ENCODE assay signal across 23 cellular contexts in the genomic region with DNA sequence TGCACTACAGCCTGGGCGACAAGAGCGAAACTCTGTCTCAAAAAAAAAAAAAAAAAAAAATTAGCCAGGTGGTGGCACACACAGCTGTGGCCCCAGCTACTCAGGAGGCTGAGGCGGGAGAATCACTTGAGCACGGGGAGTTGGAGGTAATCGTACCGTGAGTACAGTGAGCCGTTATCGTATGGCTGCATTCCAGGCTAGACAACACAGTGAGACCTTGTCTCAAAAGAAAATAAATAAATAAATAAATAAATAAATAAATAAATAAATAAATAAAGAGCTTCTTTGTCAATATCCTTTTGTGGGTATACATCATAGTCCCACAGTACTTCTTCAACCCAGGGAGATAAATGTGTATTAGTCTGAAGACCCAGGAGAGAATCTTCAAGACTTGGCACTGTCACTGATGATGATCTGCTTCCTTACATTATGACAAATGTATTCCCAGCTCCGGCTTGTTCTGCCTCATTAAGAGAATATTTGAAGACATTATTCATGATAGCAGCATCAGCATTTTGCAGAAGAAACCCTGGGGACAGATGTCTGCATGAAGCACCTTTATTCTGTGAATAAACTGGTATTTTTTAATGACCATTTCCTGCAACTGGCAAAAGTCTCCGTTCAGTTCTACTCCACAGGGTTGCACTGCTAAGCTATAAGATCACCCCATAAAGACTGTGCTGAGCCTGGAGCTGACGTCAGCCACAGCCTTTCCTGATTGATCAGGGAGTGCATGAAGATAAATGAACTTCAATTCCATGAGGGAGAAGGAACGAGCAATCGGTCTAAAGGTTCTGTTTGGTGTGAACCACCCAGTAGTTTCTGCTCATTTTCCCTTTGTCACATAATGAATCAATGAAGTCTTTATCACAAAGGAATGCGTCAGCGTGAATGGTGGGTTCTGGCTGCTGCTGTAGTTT. TPM values are rescaled to one million over a fixed set of nuclear protein-coding genes. Genes with fewer than 3 reads are reported as not detected.
DNase-seq lines count a peak whose midpoint lies in the region; ATAC-seq, FAIRE-seq and TF ChIP-seq lines count a peak whose summit lies in the region.
"Had no signal": no experiment of that assay in that cellular context is flagged by ENCODE, and none has a peak within 500 bp of the region (broad histone marks: within the 10 kb centered on the region; RNA-seq: fewer than 3 reads in every experiment).

No MANE protein-coding gene starts in this region.

- H3K27ac Mint-ChIP-seq in CD4-positive, alpha-beta T cell = peak overlapping the region; percentile 11
- H3K27ac Mint-ChIP-seq in neural crest cell (ENCODE audit: unreplicated experiment) = peak overlapping the region; percentile 0
- H3K27ac Mint-ChIP-seq: activated CD8-positive, alpha-beta T cell treated with anti-CD3 and anti-CD28 coated beads, Interleukin-2, amount 10 ng/mL, durations not matched to agents 7 days and 5 days; activated naive CD8-positive, alpha-beta T cell; T-helper 1 cell treated with Interleukin-12 subunit alpha and Interleukin-12 subunit beta and Interleukin-4 antibody, amounts not matched to agents 30 μg/mL and 1 μg/mL, for 36 hours; WTC11 had no signal

- CTCF ChIA-PET in CD4-positive, alpha-beta T cell (lab: Charles Lee) = interaction anchor here (0.6 to 2.7 kb wide), 3 partner anchors 14 to 33 kb away, joined by 3 to 9 read pairs (median 3); partner anchors contain the start of gene NUDT8
- CTCF ChIA-PET in endothelial cell of umbilical vein (lab: Charles Lee) = interaction anchor here (0.6 to 2.5 kb wide), 4 partner anchors 8 to 38 kb away, joined by 3 to 14 read pairs (median 5); partner anchors contain the start of gene NUDT8

- no TSS peak for BruUV-seq in endothelial cell of umbilical vein (replicated peaks; lab: Mats Ljungman, UMichigan)

- H3K9ac ChIP-seq in Loucy (ENCODE audit: low read depth, low read length, poor library complexity, severe bottlenecking) (peak overlapping the region; percentile 90), endothelial cell of umbilical vein (replicated peaks; ENCODE audit: extremely low read depth, insufficient read depth, low read length) (no peak overlapping the region)
- H3K9ac ChIP-seq: parathyroid adenoma had no signal

- H2AFZ ChIP-seq in Loucy (ENCODE audit: low read length) (no peak overlapping the region), endothelial cell of umbilical vein (ENCODE audit: low read depth, low read length) (no peak overlapping the region)
- H2AFZ ChIP-seq: parathyroid adenoma had no signal

- H3K36me3 ChIP-seq in Loucy (ENCODE audit: insufficient read depth, low read length) (no peaks in the 10 kb centered on the region), endothelial cell of umbilical vein (ENCODE audit: control insufficient read depth in 2 of 2, extremely low read depth in 1 of 2, insufficient read depth in 2 of 2, low read length in 2 of 2) (no peaks in the 10 kb centered on the region), SJCRH30 (no peaks in the 10 kb centered on the region)
- H3K36me3 ChIP-seq: left ventricle myocardium inferior had no signal

- dilution Hi-C loops in endothelial cell of umbilical vein (cut with MboI; ENCODE audit: extremely low pct_ligation_motif_present, low sequenced_read_pairs) = no loop called here

- POLR2A ChIA-PET in CD4-positive, alpha-beta T cell (lab: Charles Lee) = interaction anchor here (2.2 to 4.9 kb wide), 2 partner anchors 23 to 39 kb away, joined by 12 to 51 read pairs; partner anchors contain the start of gene NUDT8
- POLR2A ChIA-PET in endothelial cell of umbilical vein (lab: Charles Lee) = interaction anchor here (0.7 kb wide), 1 partner anchor 23 kb away, joined by 5 read pairs; no protein-coding TSS in a partner anchor

- no peak overlapping the region for H3K27ac ChIP-seq in CD4-positive, alpha-beta T cell (ENCODE audit: low read depth, low read length)
- no peak overlapping the region for H3K27ac ChIP-seq in endothelial cell of umbilical vein (ENCODE audit: insufficient read depth, low read depth, low read length)
- no peak overlapping the region for H3K27ac ChIP-seq in SJCRH30
- H3K27ac ChIP-seq: left ventricle myocardium inferior, parathyroid adenoma had no signal

- no peaks in the 10 kb centered on the region for H3K9me3 ChIP-seq in CD4-positive, alpha-beta T cell (ENCODE audit: control insufficient read depth, low read length)
- H3K9me3 ChIP-seq in Loucy (ENCODE audit: insufficient read depth, low read depth, low read length) (no peaks in the 10 kb centered on the region; the same call in 1 of the 2 replicates), endothelial cell of umbilical vein (replicated peaks; ENCODE audit: control insufficient read depth, insufficient read depth, low read length) (no peaks in the 10 kb centered on the region), SJCRH30 (replicated peaks) (0 out of 2 replicates have a peak, but pooled peaks cover 5% of the 10 kb centered on the region)
- H3K9me3 ChIP-seq: left ventricle myocardium inferior had no signal

- peak overlapping the region; percentile 27 for H3K4me3 Mint-ChIP-seq in CD4-positive, alpha-beta T cell
- H3K4me3 Mint-ChIP-seq in neural crest cell = no peak overlapping the region
- H3K4me3 Mint-ChIP-seq: activated CD8-positive, alpha-beta T cell treated with anti-CD3 and anti-CD28 coated beads, Interleukin-2, amount 10 ng/mL, durations not matched to agents 7 days and 5 days; activated naive CD8-positive, alpha-beta T cell; T-helper 1 cell treated with Interleukin-12 subunit alpha and Interleukin-12 subunit beta and Interleukin-4 antibody, amounts not matched to agents 30 μg/mL and 1 μg/mL, for 36 hours; WTC11 had no signal

- no peak for TF ChIP-seq POLR2A in endothelial cell of umbilical vein (IDR thresholded peaks at IDR 0.05; ENCODE audit: low read depth, low read length)

- H3K4me3 ChIP-seq in Loucy (ENCODE audit: low read length, poor library complexity, severe bottlenecking) = peak overlapping the region; percentile 14
- no peak overlapping the region for H3K4me3 ChIP-seq in endothelial cell of umbilical vein (replicated peaks in 1 of 3; ENCODE audit: insufficient read depth in 1 of 3, low read depth in 1 of 3, low read length in 3 of 3)
- H3K4me3 ChIP-seq in SJCRH30 = no peak overlapping the region
- H3K4me3 ChIP-seq: left ventricle myocardium inferior had no signal

- peaks cover 20% of the 10 kb centered on the region for H3K4me1 Mint-ChIP-seq in CD4-positive, alpha-beta T cell (ENCODE audit: low read depth)
- H3K4me1 Mint-ChIP-seq in neural crest cell = peaks cover 14% of the 10 kb centered on the region

- H3K4me2 ChIP-seq in Loucy (ENCODE audit: low read depth, low read length, poor library complexity, severe bottlenecking) (peak overlapping the region; percentile 69), endothelial cell of umbilical vein (ENCODE audit: insufficient read depth, low read length) (no peak overlapping the region)

- no peaks in the 10 kb centered on the region for H3K27me3 Mint-ChIP-seq in CD4-positive, alpha-beta T cell
- H3K27me3 Mint-ChIP-seq in neural crest cell (ENCODE audit: low read depth) = no peaks in the 10 kb centered on the region
- H3K27me3 Mint-ChIP-seq: activated naive CD8-positive, alpha-beta T cell had no signal

- no peak for TF ChIP-seq CTCF in CD4-positive, alpha-beta T cell (IDR thresholded peaks at IDR 0.05)
- no peak for TF ChIP-seq CTCF in Loucy (conservative IDR thresholded peaks at IDR 0.05; ENCODE audit: low read length)
- no peak for TF ChIP-seq CTCF in endothelial cell of umbilical vein (IDR thresholded peaks at IDR 0.05; ENCODE audit: extremely low read depth in 1 of 2, insufficient read depth in 1 of 2, low read depth in 1 of 2, low read length in 2 of 2)
- TF ChIP-seq CTCF in neural crest cell (conservative IDR thresholded peaks at IDR 0.05) = no peak
- no peak for TF ChIP-seq CTCF in omental fat pad (IDR thresholded peaks at IDR 0.05)

- no peak for ATAC-seq in CD4-positive, alpha-beta T cell (ENCODE audit: poor library complexity)
- ATAC-seq in omental fat pad (ENCODE audit: low FRiP score) = no peak
- ATAC-seq: activated CD8-positive, alpha-beta T cell treated with anti-CD3 and anti-CD28 coated beads, Interleukin-2, amount 10 ng/mL, durations not matched to agents 7 days and 5 days; WTC11 had no signal

- peak; percentile 37 for FAIRE-seq in endothelial cell of umbilical vein (lab: Jason Lieb, UNC)
- FAIRE-seq: frontal cortex had no signal

- DNase-seq in CD4-positive, alpha-beta T cell = no peak
- DNase-seq in endothelial cell of umbilical vein (ENCODE audit: low read depth, low spot score) (no peak), neural crest cell (ENCODE audit: low read depth, low spot score) (no peak), omental fat pad (ENCODE audit: low spot score) (no peak), SJCRH30 (no peak), GM19240 (ENCODE audit: insufficient read length, low spot score) (no peak)
- DNase-seq in activated CD4-positive, alpha-beta T cell treated with anti-CD3 and anti-CD28 coated beads, Interleukin-2, amount 50 U/mL, for 1 hour = no peak
- DNase-seq: activated CD8-positive, alpha-beta T cell treated with anti-CD3 and anti-CD28 coated beads, Interleukin-2, amount 10 ng/mL, durations not matched to agents 7 days and 5 days; activated T-cell treated with anti-CD3 and anti-CD28 coated beads, Interleukin-2, amount 50 U/mL, for 48 hours; Calu3; cortex of kidney; left ventricle myocardium inferior; NCI-H1436; stimulated activated CD4-positive, alpha-beta T cell treated with anti-CD3 and anti-CD28 coated beads, Interleukin-4, amount 100 ng/mL, for 24 hours had no signal

- H3K9me3 Mint-ChIP-seq in CD4-positive, alpha-beta T cell = no peaks in the 10 kb centered on the region
- H3K9me3 Mint-ChIP-seq in neural crest cell = peaks cover 2% of the 10 kb centered on the region
- H3K9me3 Mint-ChIP-seq: T-helper 1 cell treated with Interleukin-12 subunit alpha and Interleukin-12 subunit beta and Interleukin-4 antibody, amounts not matched to agents 30 μg/mL and 1 μg/mL, for 36 hours had no signal

- H3K79me2 ChIP-seq in Loucy (ENCODE audit: insufficient read depth, low read length) (no peaks in the 10 kb centered on the region), endothelial cell of umbilical vein (ENCODE audit: control insufficient read depth, insufficient read depth, low read length) (no peaks in the 10 kb centered on the region)
- H3K79me2 ChIP-seq: parathyroid adenoma had no signal

- H3K4me1 ChIP-seq in Loucy (ENCODE audit: insufficient read depth, low read length, poor library complexity, severe bottlenecking) (peaks cover 53% of the 10 kb centered on the region), endothelial cell of umbilical vein (ENCODE audit: control insufficient read depth, extremely low read depth, insufficient read depth, low read length) (no peaks in the 10 kb centered on the region), SJCRH30 (no peaks in the 10 kb centered on the region)
- H3K4me1 ChIP-seq: left ventricle myocardium inferior, parathyroid adenoma had no signal

- peaks cover 4% of the 10 kb centered on the region for H3K36me3 Mint-ChIP-seq in CD4-positive, alpha-beta T cell (ENCODE audit: low read depth)
- H3K36me3 Mint-ChIP-seq in neural crest cell (ENCODE audit: low read depth) = peaks cover 4% of the 10 kb centered on the region
- H3K36me3 Mint-ChIP-seq: activated naive CD8-positive, alpha-beta T cell had no signal

- no peaks in the 10 kb centered on the region for H3K9me2 ChIP-seq in Loucy (replicated peaks; ENCODE audit: low read depth, low read length)

- H3F3A ChIP-seq in Loucy (ENCODE audit: low read depth) = 0 out of 2 replicates have a peak, but pooled peaks cover 2% of the 10 kb centered on the region

- no peaks in the 10 kb centered on the region for H3K9me1 ChIP-seq in endothelial cell of umbilical vein (replicated peaks; ENCODE audit: control insufficient read depth, extremely low read depth, insufficient read depth, low read length)

- H4K20me1 ChIP-seq in Loucy (ENCODE audit: insufficient read depth, low read length, poor library complexity, severe bottlenecking) = no peaks in the 10 kb centered on the region
- H4K20me1 ChIP-seq in endothelial cell of umbilical vein (replicated peaks; ENCODE audit: control insufficient read depth, extremely low read depth, insufficient read depth, low read length) = no peaks in the 10 kb centered on the region

- intact Hi-C loops in CD4-positive, alpha-beta T cell (cut with DNase I, micrococcal nuclease) = loop anchor here in 1 of 2 experiments (10.0 kb wide), 1 partner anchor 297 kb away; the partner anchor contains the start of gene POLD4
- intact Hi-C loops in endothelial cell of umbilical vein (cut with micrococcal nuclease) = no loop called here

- H3K27me3 ChIP-seq in CD4-positive, alpha-beta T cell (ENCODE audit: control insufficient read depth, insufficient read depth, low read length) = no peaks in the 10 kb centered on the region
- no peaks in the 10 kb centered on the region for H3K27me3 ChIP-seq in Loucy (ENCODE audit: insufficient read depth, low read length, poor library complexity, severe bottlenecking)
- no peaks in the 10 kb centered on the region for H3K27me3 ChIP-seq in endothelial cell of umbilical vein (ENCODE audit: control insufficient read depth in 2 of 2, insufficient read depth in 2 of 2, low read length in 2 of 2)
- H3K27me3 ChIP-seq in SJCRH30 = no peaks in the 10 kb centered on the region

RNA-seq across cellular contexts. Expression of gene ACY3, which starts 1.7 kb away (rescaled TPM):
- under 1 TPM; 0.30 to 0.36 TPM for total RNA-seq in CD4-positive, alpha-beta T cell
- not detected in 2 replicates for total RNA-seq in endothelial cell of umbilical vein
- not detected in 2 replicates for polyA plus RNA-seq in endothelial cell of umbilical vein
- polyA plus RNA-seq in endothelial cell of umbilical vein (2011; cell fraction: cytosol; rRNA removed) = not detected in 2 replicates
- polyA plus RNA-seq in endothelial cell of umbilical vein (2011; cell fraction: nucleus; rRNA removed) = not detected in 2 replicates
- not detected in 2 replicates for polyA plus RNA-seq in endothelial cell of umbilical vein (2012)
- not detected in 2 replicates for polyA minus RNA-seq in endothelial cell of umbilical vein
- polyA minus RNA-seq in endothelial cell of umbilical vein (2011; cell fraction: cytosol; rRNA and poly(A)+ RNA removed) = not detected
- polyA minus RNA-seq in endothelial cell of umbilical vein (2011; cell fraction: nucleus; rRNA and poly(A)+ RNA removed) = not detected in 2 replicates
- not detected in 2 replicates for total RNA-seq in neural crest cell
- total RNA-seq in omental fat pad = not detected
- total RNA-seq in SJCRH30 (2014; rRNA removed; shearing (Covaris generic)) = 0.18 TPM in 1 of 2 replicates, not detected in the other
- total RNA-seq: frontal cortex, HT1080, left ventricle myocardium inferior, skeletal muscle tissue, subcutaneous adipose tissue, WTC11 had no signal

RNA-seq across cellular contexts. Expression of gene TBX10, which starts 12.7 kb away (rescaled TPM):
- total RNA-seq in CD4-positive, alpha-beta T cell = not detected
- total RNA-seq in endothelial cell of umbilical vein = not detected in 2 replicates
- not detected in 2 replicates for polyA plus RNA-seq in endothelial cell of umbilical vein
- polyA plus RNA-seq in endothelial cell of umbilical vein (2011; cell fraction: cytosol; rRNA removed) = not detected in 2 replicates
- not detected in 2 replicates for polyA plus RNA-seq in endothelial cell of umbilical vein (2011; cell fraction: nucleus; rRNA removed)
- polyA plus RNA-seq in endothelial cell of umbilical vein (2012) = not detected in 2 replicates
- polyA minus RNA-seq in endothelial cell of umbilical vein = not detected in 2 replicates
- not detected for polyA minus RNA-seq in endothelial cell of umbilical vein (2011; cell fraction: cytosol; rRNA and poly(A)+ RNA removed)
- polyA minus RNA-seq in endothelial cell of umbilical vein (2011; cell fraction: nucleus; rRNA and poly(A)+ RNA removed) = not detected in 2 replicates
- total RNA-seq in neural crest cell = not detected in 2 replicates
- total RNA-seq in omental fat pad = not detected
- total RNA-seq in SJCRH30 (2014; rRNA removed; shearing (Covaris generic)) = not detected in 2 replicates
- total RNA-seq: activated CD8-positive, alpha-beta T cell treated with anti-CD3 and anti-CD28 coated beads, Interleukin-2, amount 10 ng/mL, durations not matched to agents 7 days and 5 days; Calu3; frontal cortex; HT1080; skeletal muscle tissue; subcutaneous adipose tissue; WTC11 had no signal

RNA-seq across cellular contexts. Expression of gene ALDH3B2, which starts 22.2 kb away (rescaled TPM):
- not detected for total RNA-seq in CD4-positive, alpha-beta T cell
- total RNA-seq in endothelial cell of umbilical vein (not detected in 2 replicates), neural crest cell (not detected in 2 replicates), omental fat pad (not detected)
- not detected in 2 replicates for polyA plus RNA-seq in endothelial cell of umbilical vein
- not detected in 2 replicates for polyA plus RNA-seq in endothelial cell of umbilical vein (2011; cell fraction: cytosol; rRNA removed)
- not detected in 2 replicates for polyA plus RNA-seq in endothelial cell of umbilical vein (2011; cell fraction: nucleus; rRNA removed)
- polyA plus RNA-seq in endothelial cell of umbilical vein (2012) = not detected in 2 replicates
- not detected in 2 replicates for polyA minus RNA-seq in endothelial cell of umbilical vein
- not detected for polyA minus RNA-seq in endothelial cell of umbilical vein (2011; cell fraction: cytosol; rRNA and poly(A)+ RNA removed)
- not detected in 2 replicates for polyA minus RNA-seq in endothelial cell of umbilical vein (2011; cell fraction: nucleus; rRNA and poly(A)+ RNA removed)
- total RNA-seq in SJCRH30 (2014; rRNA removed; shearing (Covaris generic)) = not detected in 2 replicates
- total RNA-seq: activated CD8-positive, alpha-beta T cell treated with anti-CD3 and anti-CD28 coated beads, Interleukin-2, amount 10 ng/mL, durations not matched to agents 7 days and 5 days; frontal cortex; HT1080; left ventricle myocardium inferior; skeletal muscle tissue; subcutaneous adipose tissue had no signal

RNA-seq across cellular contexts. Expression of gene NUDT8, which starts 22.5 kb away (rescaled TPM):
- total RNA-seq in CD4-positive, alpha-beta T cell = 1 to 10 TPM in 1 of 2 experiments, under 1 TPM in 1; 0.92 to 1.4 TPM
- total RNA-seq in endothelial cell of umbilical vein = 20.4 and 21.0 TPM in 2 replicates
- polyA plus RNA-seq in endothelial cell of umbilical vein = 14.1 and 16.3 TPM in 2 replicates
- 6.5 and 8.1 TPM in 2 replicates for polyA plus RNA-seq in endothelial cell of umbilical vein (2011; cell fraction: cytosol; rRNA removed)
- 7.4 and 8.0 TPM in 2 replicates for polyA plus RNA-seq in endothelial cell of umbilical vein (2011; cell fraction: nucleus; rRNA removed)
- polyA plus RNA-seq in endothelial cell of umbilical vein (2012) = 9.9 and 10.3 TPM in 2 replicates
- polyA minus RNA-seq in endothelial cell of umbilical vein = 1.7 and 3.6 TPM in 2 replicates
- polyA minus RNA-seq in endothelial cell of umbilical vein (2011; cell fraction: cytosol; rRNA and poly(A)+ RNA removed) = 16.2 TPM
- 1.2 and 3.1 TPM in 2 replicates for polyA minus RNA-seq in endothelial cell of umbilical vein (2011; cell fraction: nucleus; rRNA and poly(A)+ RNA removed)
- 11.0 and 13.9 TPM in 2 replicates for total RNA-seq in neural crest cell
- total RNA-seq in omental fat pad = 10 to 100 TPM in 2 of 4 donors, 1 to 10 TPM in 2; 5.5 to 15.4 (median 9.7) TPM
- total RNA-seq in SJCRH30 (2014; rRNA removed; shearing (Covaris generic)) = 0.76 and 2.4 TPM in 2 replicates

RNA-seq across cellular contexts. Expression of gene NDUFV1, which starts 45.5 kb away (rescaled TPM):
- 100 to 1,000 TPM; 223 to 224 TPM for total RNA-seq in CD4-positive, alpha-beta T cell
- total RNA-seq in endothelial cell of umbilical vein (179 and 191 TPM in 2 replicates), neural crest cell (182 and 191 TPM in 2 replicates), omental fat pad (100 to 1,000 TPM; 143 to 233 (median 165) TPM)
- 203 and 204 TPM in 2 replicates for polyA plus RNA-seq in endothelial cell of umbilical vein
- polyA plus RNA-seq in endothelial cell of umbilical vein (2011; cell fraction: cytosol; rRNA removed) = 105 and 135 TPM in 2 replicates
- polyA plus RNA-seq in endothelial cell of umbilical vein (2011; cell fraction: nucleus; rRNA removed) = 410 and 434 TPM in 2 replicates
- polyA plus RNA-seq in endothelial cell of umbilical vein (2012) = 141 and 210 TPM in 2 replicates
- polyA minus RNA-seq in endothelial cell of umbilical vein = 89.3 and 124 TPM in 2 replicates
- polyA minus RNA-seq in endothelial cell of umbilical vein (2011; cell fraction: cytosol; rRNA and poly(A)+ RNA removed) = 162 TPM
- polyA minus RNA-seq in endothelial cell of umbilical vein (2011; cell fraction: nucleus; rRNA and poly(A)+ RNA removed) = 90.9 and 99.0 TPM in 2 replicates
- total RNA-seq in SJCRH30 (2014; rRNA removed; shearing (Covaris generic)) = 116 and 137 TPM in 2 replicates
